1 cellular context compared by ENCODE assay signal in the genomic region with DNA sequence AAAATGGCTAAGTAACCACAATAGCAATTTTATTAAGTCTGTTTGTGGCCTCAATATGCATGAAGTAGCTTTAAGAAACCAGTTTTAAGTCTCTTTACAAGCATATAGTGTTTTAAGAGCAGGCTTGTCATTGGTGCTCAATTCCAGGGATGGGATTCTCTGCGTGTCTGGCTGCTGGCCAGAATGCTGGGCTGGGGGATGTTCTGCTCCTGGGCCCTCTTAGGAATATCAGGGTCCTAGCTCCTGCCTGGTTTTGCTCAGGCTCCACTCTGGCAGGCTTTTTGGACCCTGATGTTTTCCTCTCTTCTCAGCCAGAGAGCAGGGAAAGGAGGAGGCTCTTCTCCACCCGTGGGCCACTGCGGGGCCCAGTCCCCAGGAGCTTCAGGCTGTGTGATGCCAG.
TF ChIP-seq lines count a peak whose summit lies in the region.

No MANE protein-coding gene starts in this region.

TF ChIP-seq in SK-N-SH treated with all-trans-retinoic acid at 6 μM for 48 hours, 23 proteins besides CTCF, POLR2A, EP300 and RAD21 (continued from another document):
- TF ChIP-seq GLIS3 (CRISPR knock-in tag; IDR thresholded peaks at IDR 0.05): no peak
- no peak for TF ChIP-seq ZFP30 (CRISPR knock-in tag; IDR thresholded peaks at IDR 0.05)
- no peak for TF ChIP-seq TOX (CRISPR knock-in tag; IDR thresholded peaks at IDR 0.05; ENCODE audit: borderline replicate concordance)
- no peak for TF ChIP-seq BACH2 (CRISPR knock-in tag; IDR thresholded peaks at IDR 0.05; ENCODE audit: borderline replicate concordance)
- TF ChIP-seq ISL1 (CRISPR knock-in tag; IDR thresholded peaks at IDR 0.05): no peak
- TF ChIP-seq ZC3H10 (CRISPR knock-in tag; IDR thresholded peaks at IDR 0.05): no peak
